Comparison of ENCODE assay signal across 20 cellular contexts in the genomic region with DNA sequence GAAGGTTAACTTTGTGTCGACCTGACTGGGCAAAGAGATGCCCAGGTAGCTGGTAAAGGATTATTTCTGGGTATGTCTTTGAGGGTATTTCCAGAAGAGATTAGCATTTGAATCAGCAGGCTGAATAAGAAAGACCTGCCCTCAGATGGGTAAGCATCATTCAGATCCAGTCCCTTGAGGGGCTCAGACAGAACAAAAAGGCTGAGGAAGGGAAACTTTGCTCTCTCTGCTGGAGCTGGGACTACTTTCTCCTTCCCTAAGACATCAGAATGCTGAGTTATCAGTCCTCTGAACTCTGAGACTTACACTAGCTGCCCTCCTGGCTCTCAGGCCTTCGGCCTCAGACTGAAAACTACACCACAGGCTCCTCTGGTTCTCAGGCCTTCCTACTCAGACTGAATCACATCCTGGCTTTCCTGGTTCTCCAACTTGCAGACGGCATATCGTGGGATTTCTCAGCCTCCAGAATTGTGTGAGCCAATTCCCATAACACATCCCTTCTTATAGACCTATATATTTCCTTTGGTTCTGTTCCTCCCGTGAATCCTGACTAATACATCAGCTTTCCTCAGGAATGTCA.
A peak's percentile ranks its signal among the peaks of the same experiment; 100 is the strongest.
DNase-seq lines count a peak whose midpoint lies in the region; ATAC-seq, FAIRE-seq and TF ChIP-seq lines count a peak whose summit lies in the region.
"Had no signal": no experiment of that assay in that cellular context is flagged by ENCODE, and none has a peak within 500 bp of the region (broad histone marks: within the 10 kb centered on the region; RNA-seq: fewer than 3 reads in every experiment).

No MANE protein-coding gene starts in this region.

- H2AK9ac ChIP-seq in IMR-90 (replicated peaks; ENCODE audit: low read depth, low read length, poor library complexity) = no peak overlapping the region

- peak overlapping the region; percentile 43 for H3K27ac Mint-ChIP-seq in chondrocyte (ENCODE audit: unreplicated experiment)
- H3K27ac Mint-ChIP-seq: activated naive CD4-positive, alpha-beta T cell treated with anti-CD3 and anti-CD28 coated beads, Interleukin-2, amount 50 U/mL, for 24 hours had no signal

- H3K27me3 ChIP-seq in IMR-90 (ENCODE audit: control insufficient read depth, insufficient read depth, low read length) (no peaks in the 10 kb centered on the region), HepG2 (ENCODE audit: control insufficient read depth in 1 of 2, insufficient read depth in 2 of 2, low read length in 2 of 2) (no peaks in the 10 kb centered on the region)
- H3K27me3 ChIP-seq: right lobe of liver, thyroid gland had no signal

- H3K79me2 ChIP-seq in HepG2 (ENCODE audit: insufficient read depth, low read length) = no peaks in the 10 kb centered on the region

- H4K8ac ChIP-seq in IMR-90 (ENCODE audit: low read depth in 2 of 2, low read length in 2 of 2) = peak overlapping the region; percentile 89 to 96

- no peak overlapping the region for H3K4me3 Mint-ChIP-seq in chondrocyte (ENCODE audit: unreplicated experiment)
- H3K4me3 Mint-ChIP-seq: activated naive CD4-positive, alpha-beta T cell treated with anti-CD3 and anti-CD28 coated beads, Interleukin-2, amount 50 U/mL, for 24 hours; central memory CD8-positive, alpha-beta T cell had no signal

- H3K27ac ChIP-seq in IMR-90 (ENCODE audit: insufficient read depth, low read length) (peak overlapping the region; percentile 55), HepG2 (ENCODE audit: extremely low read length, insufficient read depth, low read length) (no peak overlapping the region)
- H3K27ac ChIP-seq: A549, epithelial cell of prostate, right lobe of liver, thyroid gland had no signal

- H3K27me3 Mint-ChIP-seq in chondrocyte (ENCODE audit: low read depth) = peaks cover 12% of the 10 kb centered on the region
- H3K27me3 Mint-ChIP-seq: activated naive CD4-positive, alpha-beta T cell treated with anti-CD3 and anti-CD28 coated beads, Interleukin-2, amount 50 U/mL, for 24 hours; central memory CD8-positive, alpha-beta T cell had no signal

- H3K9me3 ChIP-seq in IMR-90 (ENCODE audit: control insufficient read depth, insufficient read depth, low read length) (no peaks in the 10 kb centered on the region), HepG2 (ENCODE audit: low read length) (no peaks in the 10 kb centered on the region)
- H3K9me3 ChIP-seq: A549, right lobe of liver, thyroid gland had no signal

- H3K36me3 Mint-ChIP-seq in chondrocyte (ENCODE audit: low read depth) = no peaks in the 10 kb centered on the region
- H3K36me3 Mint-ChIP-seq: activated naive CD4-positive, alpha-beta T cell treated with anti-CD3 and anti-CD28 coated beads, Interleukin-2, amount 50 U/mL, for 24 hours had no signal

- POLR2A ChIA-PET in IMR-90 (lab: Charles Lee; ENCODE audit: unreplicated experiment) (no interaction called here), HepG2 (lab: Yijun Ruan, JAX) (no interaction called here)

- peak overlapping the region; percentile 92 for H2BK120ac ChIP-seq in IMR-90 (ENCODE audit: low read depth, low read length)

- no peaks in the 10 kb centered on the region; a peak in 1 of 4 replicates for H3K79me1 ChIP-seq in IMR-90 (ENCODE audit: low read depth in 1 of 2, low read length in 2 of 2)

- CTCF ChIA-PET in IMR-90 (lab: Yijun Ruan, JAX) (interaction anchor here (0.8 kb wide), 1 partner anchor 104 kb away, joined by 3 read pairs; no protein-coding TSS in a partner anchor), HepG2 (lab: Yijun Ruan, JAX; ENCODE audit: low intra/inter-chr PET ratio, low total read pairs) (no interaction called here)

- in situ Hi-C loops in IMR-90 (cut with MboI; ENCODE audit: low sequenced_read_pairs) = no loop called here
- in situ Hi-C loops in HepG2 (cut with HindIII; ENCODE audit: extremely low pct_ligation_motif_present, low pct_unique_long_range_greater_than_20kb) = no loop called here

- H3K4me1 ChIP-seq in IMR-90 (ENCODE audit: control insufficient read depth, insufficient read depth, low read length) = peaks cover 20% of the 10 kb centered on the region
- H3K4me1 ChIP-seq in HepG2 (ENCODE audit: insufficient read depth, low read length) = no peaks in the 10 kb centered on the region
- H3K4me1 ChIP-seq: A549, right lobe of liver, thyroid gland had no signal

- FAIRE-seq in HepG2 (lab: Jason Lieb, UNC) = no peak
- FAIRE-seq: A549, GM18507 had no signal

- no peak for TF ChIP-seq CTCF in IMR-90 (conservative IDR thresholded peaks at IDR 0.05; ENCODE audit: low read depth, low read length)
- no peak for TF ChIP-seq CTCF in chondrocyte (IDR thresholded peaks at IDR 0.05)
- no peak for TF ChIP-seq CTCF in HepG2 (CRISPR knock-in tag; IDR thresholded peaks at IDR 0.05)

- H4K20me1 ChIP-seq in IMR-90 (ENCODE audit: insufficient read depth, low read length) (no peaks in the 10 kb centered on the region), HepG2 (ENCODE audit: insufficient read depth, low read length) (no peaks in the 10 kb centered on the region)

- peak; percentile 28 for DNase-seq in AG08395 (ENCODE audit: low spot score)
- DNase-seq in IMR-90 = peak; percentile 94
- no peak for DNase-seq in chondrocyte (ENCODE audit: low spot score)
- DNase-seq in islet precursor cell = peak; percentile 57
- no peak for DNase-seq in HepG2 (ENCODE audit: low spot score)
- DNase-seq in AG08396 (ENCODE audit: low spot score) = no peak
- DNase-seq: activated CD4-positive, CD25-positive, alpha-beta regulatory T cell treated with anti-CD3 and anti-CD28 coated beads, Interleukin-2, amount 50 U/mL, for 72 hours; MV-4-11; NCI-H69; right lobe of liver; stimulated activated CD4-positive, alpha-beta T cell treated with anti-CD3 and anti-CD28 coated beads, Interleukin-4, amount 100 ng/mL, for 24 hours; thyroid gland had no signal

- H4K91ac ChIP-seq in IMR-90 (ENCODE audit: insufficient read depth, low read depth, low read length) = peak overlapping the region; percentile 78

- H3K4me1 Mint-ChIP-seq in chondrocyte (ENCODE audit: low read depth) = peaks cover 6% of the 10 kb centered on the region
- H3K4me1 Mint-ChIP-seq: activated naive CD4-positive, alpha-beta T cell treated with anti-CD3 and anti-CD28 coated beads, Interleukin-2, amount 50 U/mL, for 24 hours; central memory CD8-positive, alpha-beta T cell had no signal

- H3K9ac ChIP-seq in IMR-90 (ENCODE audit: low read depth, low read length) (peak overlapping the region; percentile 37), HepG2 (ENCODE audit: insufficient read depth, low read depth, low read length) (no peak overlapping the region)

- H3K18ac ChIP-seq in IMR-90 (ENCODE audit: low read depth, low read length) = peak overlapping the region; percentile 94

- H2BK15ac ChIP-seq in IMR-90 (ENCODE audit: low read depth, low read length) = peak overlapping the region; percentile 88

- H3K4ac ChIP-seq in IMR-90 (ENCODE audit: low read depth, low read length) = peak overlapping the region; percentile 88

- peak; percentile 82 for TF ChIP-seq POLR2A in IMR-90 (IDR thresholded peaks at IDR 0.05; ENCODE audit: low read depth, low read length)
- TF ChIP-seq POLR2A in HepG2 (IDR thresholded peaks at IDR 0.05; ENCODE audit: insufficient read depth in 1 of 2, low read depth in 2 of 2, low read length in 2 of 2) = no peak

- H3K9me1 ChIP-seq in IMR-90 (ENCODE audit: insufficient read depth, low read length) = peaks cover 2% of the 10 kb centered on the region; the same call in 1 of the 2 replicates

- H3K4me3 ChIP-seq in IMR-90 (ENCODE audit: insufficient read depth, low read depth, low read length) (no peak overlapping the region), HepG2 (replicated peaks in 1 of 3; ENCODE audit: insufficient read depth in 1 of 3, low read depth in 2 of 3, low read length in 3 of 3) (no peak overlapping the region)
- H3K4me3 ChIP-seq: A549, lung, right lobe of liver, thyroid gland had no signal

- H3K9me3 Mint-ChIP-seq in chondrocyte (ENCODE audit: low read depth) = no peaks in the 10 kb centered on the region
- H3K9me3 Mint-ChIP-seq: activated naive CD4-positive, alpha-beta T cell treated with anti-CD3 and anti-CD28 coated beads, Interleukin-2, amount 50 U/mL, for 24 hours had no signal

- peak overlapping the region; percentile 58 for H2BK5ac ChIP-seq in IMR-90 (ENCODE audit: low read depth, low read length, poor library complexity, severe bottlenecking)

- H2AFZ ChIP-seq in IMR-90 (replicated peaks; ENCODE audit: low read length, poor library complexity) (peak overlapping the region; percentile 85), HepG2 (ENCODE audit: low read length) (no peak overlapping the region)

- H3K56ac ChIP-seq in IMR-90 (ENCODE audit: extremely low read depth, insufficient read depth, low read length) = peak overlapping the region; percentile 33; the same call in 1 of the 2 replicates

- dilution Hi-C loops in IMR-90 (cut with HindIII; ENCODE audit: low sequenced_read_pairs, unreplicated experiment) = no loop called here

- TF ChIP-seq RAD21 in IMR-90 (IDR thresholded peaks at IDR 0.05; ENCODE audit: low read length) (no peak), HepG2 (CRISPR knock-in tag; IDR thresholded peaks at IDR 0.05) (no peak)

- peak overlapping the region; percentile 96 for H4K5ac ChIP-seq in IMR-90 (ENCODE audit: low read depth, low read length)

- TF ChIP-seq EP300 in HepG2 (IDR thresholded peaks at IDR 0.05; ENCODE audit: low read depth in 2 of 2, low read length in 2 of 2) (no peak), HepG2 (CRISPR knock-in tag; IDR thresholded peaks at IDR 0.05; ENCODE audit: borderline replicate concordance) (no peak)

- peak overlapping the region; percentile 95 for H3K23ac ChIP-seq in IMR-90 (ENCODE audit: low read depth, low read length)

- intact Hi-C loops in IMR-90 (cut with micrococcal nuclease) (no loop called here), HepG2 (cut with micrococcal nuclease; ENCODE audit: unreplicated experiment) (no loop called here)

- WGBS in IMR-90 (ENCODE audit: extremely low coverage in 2 of 2, insufficient read length in 1 of 2), 2 experiments = 30% methylated on average over 2 of the region's 5 CpGs; no CpG with 5 or more reads in 1 of the 2 experiments
- WGBS in HepG2 (ENCODE audit: low lambda C conversion rate) = 0% methylated on average over 5 of the region's 5 CpGs

- peak overlapping the region; percentile 28; the same call in 1 of the 2 replicates for H3K4me2 ChIP-seq in IMR-90 (ENCODE audit: low read depth, low read length)
- no peak overlapping the region for H3K4me2 ChIP-seq in HepG2 (ENCODE audit: low read depth, low read length)
- H3K4me2 ChIP-seq: A549 had no signal

- H3K36me3 ChIP-seq in IMR-90 (ENCODE audit: control insufficient read depth, insufficient read depth, low read length) (peaks cover 1% of the 10 kb centered on the region), HepG2 (replicated peaks in 1 of 2; ENCODE audit: control insufficient read depth in 1 of 2, insufficient read depth in 2 of 2, low read length in 2 of 2) (no peaks in the 10 kb centered on the region)
- H3K36me3 ChIP-seq: right lobe of liver, thyroid gland had no signal

- peak overlapping the region; percentile 91 for H2BK20ac ChIP-seq in IMR-90 (ENCODE audit: low read depth, low read length)

- BruUV-seq in IMR-90 (replicated peaks; lab: Mats Ljungman, UMichigan) (no TSS peak), HepG2 (replicated peaks; lab: Mats Ljungman, UMichigan) (no TSS peak)

- H3K14ac ChIP-seq in IMR-90 (replicated peaks; ENCODE audit: low read depth, low read length) = peak overlapping the region; percentile 45

- H2AK5ac ChIP-seq in IMR-90 (ENCODE audit: low read depth, low read length) = peak overlapping the region; percentile 51

- ATAC-seq in IMR-90 (ENCODE audit: low read depth) = peak; percentile 76
- no peak for ATAC-seq in HG02973 (IDR thresholded peaks at IDR 0.05; ENCODE audit: unreplicated experiment)
- ATAC-seq in HepG2 = no peak
- no peak for ATAC-seq in GM19324 (IDR thresholded peaks at IDR 0.05; ENCODE audit: low FRiP score, unreplicated experiment)
- ATAC-seq: A549, right lobe of liver had no signal

Comparison
In these comparisons a context has a peak if more than half of its experiments do, and no peak if none do; other contexts are left out.
1. DNase-seq: peak in AG08395 (single experiment), IMR-90 (single experiment) and islet precursor cell (single experiment); none in chondrocyte (single experiment), HepG2 (single experiment) and AG08396 (single experiment).